In genomic region chr7:129285195-129285594, GRCh38 we compare ENCODE assay signal across 16 cellular contexts.
DNase-seq lines count a peak whose midpoint lies in the region; FAIRE-seq and TF ChIP-seq lines count a peak whose summit lies in the region.
"Had no signal": no experiment of that assay in that cellular context is flagged by ENCODE, and none has a peak within 500 bp of the region (broad histone marks: within the 10 kb centered on the region; RNA-seq: fewer than 3 reads in every experiment).

No MANE protein-coding gene starts in this region.

- H2BK15ac ChIP-seq in H1 (ENCODE audit: low read length) = no peak overlapping the region

- TF ChIP-seq RAD21 in H1 (IDR thresholded peaks at IDR 0.05 in 1 of 2, conservative IDR thresholded peaks at IDR 0.05 in 1 of 2; ENCODE audit: low read depth in 2 of 2, low read length in 2 of 2) = no peak

- no peak overlapping the region for H2BK120ac ChIP-seq in H1 (replicated peaks; ENCODE audit: low read depth, low read length)

- H3K79me1 ChIP-seq in H1 (ENCODE audit: low read depth, low read length) = no peaks in the 10 kb centered on the region

- H4K91ac ChIP-seq in H1 (replicated peaks; ENCODE audit: insufficient read length, low read length) = no peak overlapping the region

- peaks cover 2% of the 10 kb centered on the region for H3K27me3 Mint-ChIP-seq in neural progenitor cell (ENCODE audit: insufficient read depth, low read depth)

- H4K5ac ChIP-seq in H1 (ENCODE audit: insufficient read length, low read depth, low read length) = no peak overlapping the region

- TF ChIP-seq CTCF in VCaP (conservative IDR thresholded peaks at IDR 0.05) (no peak), H1 (IDR thresholded peaks at IDR 0.05; ENCODE audit: control extremely low read depth in 1 of 3, insufficient read depth in 1 of 3, low read depth in 1 of 3, low read length in 3 of 3) (no peak), neural progenitor cell (IDR thresholded peaks at IDR 0.05) (no peak), GM13977 (IDR thresholded peaks at IDR 0.05; ENCODE audit: extremely low read depth, insufficient read depth, missing control alignments) (no peak)

- H3K36me3 Mint-ChIP-seq in neural progenitor cell = peaks cover 7% of the 10 kb centered on the region

- H3K27ac ChIP-seq in VCaP (peak overlapping the region; percentile 84), H1 (ENCODE audit: low read depth, low read length) (0 out of 2 replicates have a peak overlapping the region, but pooled peaks have one; percentile 29), neural progenitor cell (peak overlapping the region; percentile 65)
- H3K27ac ChIP-seq: Peyer's patch had no signal

- H3K4me1 ChIP-seq in H1 (replicated peaks in 1 of 4; ENCODE audit: control insufficient read depth in 3 of 4, insufficient read depth in 4 of 4, low read length in 3 of 4) = peaks cover 2 to 4% (median 3%) of the 10 kb centered on the region in 4 experiments; a peak in 5 of 7 replicates
- H3K4me1 ChIP-seq in neural progenitor cell = peaks cover 25% of the 10 kb centered on the region
- H3K4me1 ChIP-seq: Peyer's patch had no signal

- H2BK12ac ChIP-seq in H1 (ENCODE audit: low read depth, low read length) = no peak overlapping the region

- no peak overlapping the region for H3K4me3 Mint-ChIP-seq in neural progenitor cell
- H3K4me3 Mint-ChIP-seq: CD14-positive monocyte had no signal

- H3K4me2 ChIP-seq in H1 (ENCODE audit: insufficient read depth in 1 of 2, low read depth in 2 of 2, low read length in 2 of 2) = no peak overlapping the region
- H3K4me2 ChIP-seq in neural progenitor cell = peak overlapping the region; percentile 4
- H3K4me2 ChIP-seq: SK-N-SH had no signal

- H3K18ac ChIP-seq in H1 (ENCODE audit: extremely low read depth, low read length) = no peak overlapping the region

- H3K36me3 ChIP-seq in H1 (ENCODE audit: control insufficient read depth in 2 of 4, insufficient read depth in 4 of 4, low read length in 3 of 4) (no peaks in the 10 kb centered on the region), neural progenitor cell (no peaks in the 10 kb centered on the region)
- H3K36me3 ChIP-seq: HAP-1 had no signal

- H3K23ac ChIP-seq in H1 (ENCODE audit: insufficient read length) = peak overlapping the region; percentile 83

- H3K4me3 ChIP-seq in H1 (ENCODE audit: extremely low read depth in 1 of 4, insufficient read depth in 2 of 4, low read depth in 3 of 4, low read length in 4 of 4) (no peak overlapping the region), neural progenitor cell (no peak overlapping the region)
- H3K4me3 ChIP-seq: HAP-1, Peyer's patch had no signal

- no peaks in the 10 kb centered on the region for H3K23me2 ChIP-seq in H1 (ENCODE audit: low read depth, low read length)

- H4K20me1 ChIP-seq in H1 (replicated peaks in 1 of 2; ENCODE audit: control insufficient read depth in 1 of 2, insufficient read depth in 2 of 2, low read length in 2 of 2) (no peaks in the 10 kb centered on the region), neural progenitor cell (ENCODE audit: low read depth) (no peaks in the 10 kb centered on the region)

- TF ChIP-seq POLR2A in H1 (IDR thresholded peaks at IDR 0.05; ENCODE audit: control extremely low read depth in 1 of 2, low read depth in 2 of 2, low read length in 2 of 2) = no peak

- no peak for FAIRE-seq in H1 (lab: Jason Lieb, UNC)
- FAIRE-seq: GM12892 had no signal

- CTCF ChIA-PET in H1 (lab: Charles Lee; ENCODE audit: partially characterized antibody) = interaction anchor here (0.8 to 6.2 kb wide), 7 partner anchors 12 to 82 kb away, joined by 3 to 57 read pairs (median 6); no protein-coding TSS in a partner anchor

- H3K56ac ChIP-seq in H1 (replicated peaks; ENCODE audit: insufficient read length, low read depth, low read length) = no peak overlapping the region

- peak overlapping the region; percentile 97 for H3K27ac Mint-ChIP-seq in neural progenitor cell

- H3K79me2 ChIP-seq in H1 (ENCODE audit: control insufficient read depth in 1 of 2, insufficient read depth in 2 of 2, low read length in 2 of 2) (no peaks in the 10 kb centered on the region; a peak in 1 of 4 replicates), neural progenitor cell (ENCODE audit: low read depth) (peaks cover 9% of the 10 kb centered on the region)

- no peak overlapping the region for H2AK5ac ChIP-seq in H1 (ENCODE audit: low read depth, low read length)

- no peak overlapping the region for H4K8ac ChIP-seq in H1 (ENCODE audit: extremely low read depth, insufficient read depth, low read length)

- in situ Hi-C loops in GM13977 (cut with MboI; ENCODE audit: low pct_unique_long_range_greater_than_20kb, low sequenced_read_pairs, unreplicated experiment) = no loop called here

- H3K9me3 ChIP-seq in H1 (ENCODE audit: insufficient read depth in 2 of 2, low read depth in 1 of 2, low read length in 1 of 2) (no peaks in the 10 kb centered on the region), neural progenitor cell (ENCODE audit: low read depth) (no peaks in the 10 kb centered on the region)
- H3K9me3 ChIP-seq: HAP-1, Peyer's patch, SK-N-SH had no signal

- H3K9ac ChIP-seq in H1 (replicated peaks in 1 of 4; ENCODE audit: extremely low read depth in 1 of 4, low read depth in 3 of 4, low read length in 3 of 4) (no peak overlapping the region), neural progenitor cell (no peak overlapping the region)
- H3K9ac ChIP-seq: SK-N-SH had no signal

- H2BK20ac ChIP-seq in H1 (ENCODE audit: low read length) = no peak overlapping the region

- H2AFZ ChIP-seq in H1 (ENCODE audit: low read length) = no peak overlapping the region
- no peak overlapping the region for H2AFZ ChIP-seq in neural progenitor cell (replicated peaks)

- no peak overlapping the region for H2BK5ac ChIP-seq in H1 (ENCODE audit: low read depth, low read length)

- no peak overlapping the region for H3K14ac ChIP-seq in H1 (ENCODE audit: insufficient read length)

- H3K9me3 Mint-ChIP-seq in neural progenitor cell = no peaks in the 10 kb centered on the region
- H3K9me3 Mint-ChIP-seq: CD14-positive monocyte had no signal

- POLR2A ChIA-PET in H1 (lab: Charles Lee; ENCODE audit: partially characterized antibody) = interaction anchor here (2.1 kb wide), 1 partner anchor 13 kb away, joined by 6 read pairs; no protein-coding TSS in a partner anchor

- peaks cover 44% of the 10 kb centered on the region for H3K4me1 Mint-ChIP-seq in neural progenitor cell

- DNase-seq in H1 (ENCODE audit: low read depth in 1 of 2, low spot score in 2 of 2) (no peak), neural progenitor cell (ENCODE audit: low spot score) (no peak), GM13977 (ENCODE audit: low spot score) (no peak), germinal center (ENCODE audit: low spot score) (no peak), SK-N-DZ (ENCODE audit: low spot score) (no peak), T-helper 1 cell (no peak)
- DNase-seq: DMS79, NCI-H1105, NCI-H2081, NCI-H2171 treated with DMSO at 0.1 percent for 48 hours, Peyer's patch, SK-N-SH had no signal

- TF ChIP-seq EP300 in H1 (IDR thresholded peaks at IDR 0.05; ENCODE audit: borderline replicate concordance in 1 of 2, low read depth in 2 of 2, low read length in 2 of 2) = no peak

- H3K27me3 ChIP-seq in H1 (replicated peaks in 1 of 4; ENCODE audit: control insufficient read depth in 3 of 4, extremely low read depth in 1 of 4, insufficient read depth in 3 of 4, low read length in 3 of 4) = no peaks in the 10 kb centered on the region
- H3K27me3 ChIP-seq in neural progenitor cell = no peaks in the 10 kb centered on the region
- H3K27me3 ChIP-seq: Peyer's patch had no signal

- peaks cover 21% of the 10 kb centered on the region for H3F3A ChIP-seq in neural progenitor cell (ENCODE audit: low read depth)

- H3K4ac ChIP-seq in H1 (replicated peaks; ENCODE audit: insufficient read length, low read depth, low read length) = no peak overlapping the region

TF ChIP-seq in H1, 55 proteins besides CTCF, POLR2A, EP300 and RAD21 (continues in another document):
- TF ChIP-seq MAFK (IDR thresholded peaks at IDR 0.05; ENCODE audit: low read depth, low read length) (no peak), GTF2F1 (IDR thresholded peaks at IDR 0.05; ENCODE audit: borderline replicate concordance, low read depth, low read length) (no peak), E2F6 (IDR thresholded peaks at IDR 0.05) (no peak), ASH2L (IDR thresholded peaks at IDR 0.05; ENCODE audit: low read length) (no peak), CREB1 (IDR thresholded peaks at IDR 0.05) (no peak), SP2 (IDR thresholded peaks at IDR 0.05; ENCODE audit: low read length) (no peak), SIX5 (IDR thresholded peaks at IDR 0.05; ENCODE audit: low read depth, low read length) (no peak), CBX8 (IDR thresholded peaks at IDR 0.05; ENCODE audit: borderline replicate concordance, low read depth, low read length) (no peak), GABPA (IDR thresholded peaks at IDR 0.05; ENCODE audit: borderline replicate concordance, insufficient read depth, low read length) (no peak), CBX5 (IDR thresholded peaks at IDR 0.05; ENCODE audit: low read depth, low read length) (no peak), KDM1A (IDR thresholded peaks at IDR 0.05; ENCODE audit: borderline replicate concordance, low read length) (no peak), CEBPB (IDR thresholded peaks at IDR 0.05; ENCODE audit: low read depth, low read length) (no peak), EGR1 (IDR thresholded peaks at IDR 0.05; ENCODE audit: borderline replicate concordance, low read depth, low read length) (no peak), RBBP5 (IDR thresholded peaks at IDR 0.05; ENCODE audit: borderline replicate concordance, low read depth, low read length) (no peak), CHD2 (IDR thresholded peaks at IDR 0.05; ENCODE audit: low read length) (no peak), BACH1 (IDR thresholded peaks at IDR 0.05; ENCODE audit: low read length) (no peak), ZNF274 (IDR thresholded peaks at IDR 0.05; ENCODE audit: borderline replicate concordance, extremely low read depth, low read length) (no peak), MAX (IDR thresholded peaks at IDR 0.05) (no peak), SUZ12 (IDR thresholded peaks at IDR 0.05; ENCODE audit: low read length) (no peak)

Comparison
In these comparisons a context has a peak if more than half of its experiments do, and no peak if none do; other contexts are left out.
1. H3K27ac ChIP-seq: peak in every context shown above with its lines; median percentile 84 in VCaP; 65 in neural progenitor cell; 29 in H1.